ENCODE assay signal across 18 cellular contexts in the genomic region with DNA sequence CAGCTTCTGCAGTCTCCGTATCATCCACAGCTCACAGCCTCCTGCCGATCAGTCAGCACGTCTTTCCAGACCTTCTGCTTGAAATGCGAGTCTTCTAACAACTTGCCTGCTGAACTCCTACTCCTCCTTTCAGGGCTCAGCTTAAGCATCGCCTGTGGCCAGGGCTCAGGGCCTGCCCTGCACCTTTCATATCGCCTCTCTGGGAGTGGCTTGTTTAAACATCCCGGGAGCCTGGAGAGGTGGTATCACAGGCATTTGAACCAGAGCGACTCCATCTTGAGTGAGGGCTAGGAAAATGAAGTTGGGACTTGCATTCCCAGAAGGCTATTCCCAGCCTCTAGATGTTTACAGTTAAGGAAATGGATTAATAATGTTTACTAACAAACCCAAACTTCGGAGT. TPM values are rescaled to one million over a fixed set of nuclear protein-coding genes. Genes with fewer than 3 reads are reported as not detected.
A peak's percentile ranks its signal among the peaks of the same experiment; 100 is the strongest.
DNase-seq lines count a peak whose midpoint lies in the region; ATAC-seq, FAIRE-seq and TF ChIP-seq lines count a peak whose summit lies in the region.
"Had no signal": no experiment of that assay in that cellular context is flagged by ENCODE, and none has a peak within 500 bp of the region (broad histone marks: within the 10 kb centered on the region; RNA-seq: fewer than 3 reads in every experiment).

No MANE protein-coding gene starts in this region.

- H3K9me3 ChIP-seq in K562 (replicated peaks; ENCODE audit: control insufficient read depth, insufficient read depth, low read depth, low read length), result no peaks in the 10 kb centered on the region
- no peaks in the 10 kb centered on the region for H3K9me3 ChIP-seq in vagina
- H3K9me3 ChIP-seq: Caco-2, Peyer's patch, SJCRH30 had no signal

- peaks cover 11% of the 10 kb centered on the region for H3K9me3 Mint-ChIP-seq in nephron progenitor cell
- H3K9me3 Mint-ChIP-seq in stimulated activated effector memory CD8-positive, alpha-beta T cell treated with anti-CD3 and anti-CD28 coated beads, Interleukin-12 subunit alpha, Interleukin-12 subunit beta, amount 100 ng/mL, for 72 hours, result no peaks in the 10 kb centered on the region

- no peak for TF ChIP-seq RAD21 in K562 (CRISPR knock-in tag; conservative IDR thresholded peaks at IDR 0.05 in 1 of 2, IDR thresholded peaks at IDR 0.05 in 1 of 2)

- peaks cover 13% of the 10 kb centered on the region for H3K4me1 Mint-ChIP-seq in nephron progenitor cell
- no peaks in the 10 kb centered on the region for H3K4me1 Mint-ChIP-seq in stimulated activated effector memory CD8-positive, alpha-beta T cell treated with anti-CD3 and anti-CD28 coated beads, Interleukin-12 subunit alpha, Interleukin-12 subunit beta, amount 100 ng/mL, for 72 hours

- TF ChIP-seq CTCF in K562 (IDR thresholded peaks at IDR 0.05 in 2 of 3, conservative IDR thresholded peaks at IDR 0.05 in 1 of 3; ENCODE audit: insufficient read depth in 2 of 3, low read depth in 1 of 3, low read length in 3 of 3) (no peak), nephron progenitor cell (IDR thresholded peaks at IDR 0.05) (no peak), vagina (IDR thresholded peaks at IDR 0.05) (no peak)

- peak overlapping the region; percentile 19 for H3K4me3 Mint-ChIP-seq in nephron progenitor cell
- H3K4me3 Mint-ChIP-seq in stimulated activated effector memory CD8-positive, alpha-beta T cell treated with anti-CD3 and anti-CD28 coated beads, Interleukin-12 subunit alpha, Interleukin-12 subunit beta, amount 100 ng/mL, for 72 hours, result no peak overlapping the region
- H3K4me3 Mint-ChIP-seq: IgD-negative memory B cell had no signal

- H3K27me3 ChIP-seq in K562 (ENCODE audit: control insufficient read depth in 2 of 2, insufficient read depth in 2 of 2, low read length in 2 of 2), result no peaks in the 10 kb centered on the region; a peak in 1 of 5 replicates
- H3K27me3 ChIP-seq in vagina, result no peaks in the 10 kb centered on the region
- H3K27me3 ChIP-seq: Peyer's patch, SJCRH30 had no signal

- TF ChIP-seq POLR2A in K562 (conservative IDR thresholded peaks at IDR 0.05), result no peak
- no peak for TF ChIP-seq POLR2A in vagina (IDR thresholded peaks at IDR 0.05)

- H3K4me3 ChIP-seq in K562, result no peak overlapping the region
- H3K4me3 ChIP-seq in vagina, result no peak overlapping the region
- H3K4me3 ChIP-seq: GM12878, Peyer's patch, SJCRH30 had no signal

- H3K9ac ChIP-seq in K562 (ENCODE audit: insufficient read depth in 1 of 2, low read depth in 2 of 2, low read length in 2 of 2), result peak overlapping the region in 1 of 2 experiments; percentile 60; a peak in 1 of 4 replicates

- H3K27ac ChIP-seq in K562 (ENCODE audit: extremely low read depth, low read depth, low read length) (no peak overlapping the region), vagina (peak overlapping the region; percentile 18)
- H3K27ac ChIP-seq: SJCRH30 had no signal

- intact Hi-C loops in left ventricle myocardium superior (cut with micrococcal nuclease) (no loop called here), Right ventricle myocardium superior (cut with DNase I) (no loop called here), K562 (cut with micrococcal nuclease) (no loop called here), vagina (cut with DNase I) (no loop called here)

- FAIRE-seq in K562 (lab: Jason Lieb, UNC), result no peak
- FAIRE-seq: GM12878 had no signal

- no TSS peak for BruUV-seq in K562 (replicated peaks; lab: Mats Ljungman, UMichigan)

- H4K20me1 ChIP-seq in K562 (replicated peaks; ENCODE audit: control insufficient read depth, insufficient read depth, low read length), result no peaks in the 10 kb centered on the region

- H3K9me1 ChIP-seq in K562 (ENCODE audit: control insufficient read depth, insufficient read depth, low read length), result no peaks in the 10 kb centered on the region

- in situ Hi-C loops in K562 (cut with MboI), result no loop called here

- no peaks in the 10 kb centered on the region for H3K36me3 ChIP-seq in K562 (ENCODE audit: control insufficient read depth, insufficient read depth, low read length)
- H3K36me3 ChIP-seq in vagina, result no peaks in the 10 kb centered on the region
- H3K36me3 ChIP-seq: Peyer's patch, SJCRH30 had no signal

- H3K27me3 Mint-ChIP-seq in nephron progenitor cell (ENCODE audit: low read depth, poor library complexity), result peaks cover 17% of the 10 kb centered on the region

- H3K27ac Mint-ChIP-seq in nephron progenitor cell, result peak overlapping the region; percentile 17
- H3K27ac Mint-ChIP-seq in stimulated activated effector memory CD8-positive, alpha-beta T cell treated with anti-CD3 and anti-CD28 coated beads, Interleukin-12 subunit alpha, Interleukin-12 subunit beta, amount 100 ng/mL, for 72 hours, result no peak overlapping the region

- CTCF ChIA-PET in K562 (lab: Yijun Ruan, JAX; ENCODE audit: low intra/inter-chr PET ratio), result no interaction called here

- ATAC-seq in left ventricle myocardium superior (no peak), Right ventricle myocardium superior (ENCODE audit: poor library complexity) (no peak), K562 (peak; percentile 57), HG03108 (IDR thresholded peaks at IDR 0.05; ENCODE audit: unreplicated experiment) (no peak)
- ATAC-seq in stimulated activated effector memory CD8-positive, alpha-beta T cell treated with anti-CD3 and anti-CD28 coated beads, Interleukin-12 subunit alpha, Interleukin-12 subunit beta, amount 100 ng/mL, for 72 hours, result no peak

- no peak overlapping the region for H3K4me2 ChIP-seq in K562 (ENCODE audit: insufficient read depth, low read length)

- peaks cover 8 to 18% of the 10 kb centered on the region in 2 experiments; a peak in 4 of 5 replicates for H3K4me1 ChIP-seq in K562 (replicated peaks in 1 of 2; ENCODE audit: control insufficient read depth in 2 of 2, insufficient read depth in 2 of 2, low read length in 2 of 2)
- peaks cover 18% of the 10 kb centered on the region for H3K4me1 ChIP-seq in vagina

- POLR2A ChIA-PET in K562 (lab: Yijun Ruan, JAX), result no interaction called here

- TF ChIP-seq EP300 in K562 (IDR thresholded peaks at IDR 0.05; ENCODE audit: low read length), result no peak

- no peaks in the 10 kb centered on the region for H3K79me2 ChIP-seq in K562 (ENCODE audit: control insufficient read depth, insufficient read depth, low read length)

- H2AFZ ChIP-seq in K562 (ENCODE audit: low read depth, low read length), result peak overlapping the region; percentile 48

- DNase-seq in left ventricle myocardium superior, result peak; percentile 10
- DNase-seq in Right ventricle myocardium superior, result no peak
- no peak for DNase-seq in K562 (ENCODE audit: extremely low read depth in 1 of 4, low spot score in 3 of 4)
- DNase-seq in nephron progenitor cell, result no peak
- no peak for DNase-seq in vagina (ENCODE audit: extremely low spot score in 2 of 2)
- no peak for DNase-seq in stimulated activated effector memory CD8-positive, alpha-beta T cell treated with anti-CD3 and anti-CD28 coated beads, Interleukin-12 subunit alpha, Interleukin-12 subunit beta, amount 100 ng/mL, for 72 hours (ENCODE audit: low spot score in 2 of 2)
- no peak for DNase-seq in mesenteric fat pad (ENCODE audit: low spot score)
- DNase-seq: 8988T, Caco-2, NCI-H1417, NCI-H1930, NCI-H2171 treated with DMSO at 0.1 percent for 48 hours, NCI-H82, Peyer's patch, SJCRH30 had no signal

- WGBS in K562 (ENCODE audit: insufficient coverage, low coverage, missing lambda C conversion rate), result 50% methylated on average over 9 of the region's 9 CpGs

- H3K36me3 Mint-ChIP-seq in nephron progenitor cell (ENCODE audit: low read depth), result peaks cover 5% of the 10 kb centered on the region
- no peaks in the 10 kb centered on the region for H3K36me3 Mint-ChIP-seq in stimulated activated effector memory CD8-positive, alpha-beta T cell treated with anti-CD3 and anti-CD28 coated beads, Interleukin-12 subunit alpha, Interleukin-12 subunit beta, amount 100 ng/mL, for 72 hours
- H3K36me3 Mint-ChIP-seq: IgD-negative memory B cell had no signal

RNA-seq across cellular contexts. Expression of gene CYB561, which starts 13.9 kb away (rescaled TPM):
- total RNA-seq in left ventricle myocardium superior (14.7 TPM), Right ventricle myocardium superior (18.9 TPM), K562 (2014; rRNA removed) (21.0 and 25.8 TPM in 2 replicates), K562 (2014; rRNA removed; fragmentation: Illumina TruSeq; extraction: Trizol) (11.9 and 12.8 TPM in 2 replicates), K562 (2015; rRNA removed; fragmentation: Illumina TruSeq; extraction: Trizol) (15.8 and 17.4 TPM in 2 replicates), K562 (2021) (26.3 and 30.8 TPM in 2 replicates), vagina (46.2 TPM), mesenteric fat pad (26.7 TPM)
- total RNA-seq in K562 (2011; cell fraction: chromatin; rRNA removed; ENCODE audit: low replicate concordance), result 16.5 and 48.0 TPM in 2 replicates
- 47.9 and 50.5 TPM in 2 replicates for total RNA-seq in K562 (2011; cell fraction: nucleolus; rRNA removed)
- 29.9 and 34.5 TPM in 2 replicates for total RNA-seq in K562 (2011; cell fraction: nucleoplasm; rRNA removed)
- polyA plus RNA-seq in K562 (2011; rRNA removed) (15.0 and 16.5 TPM in 2 replicates), K562 (2014; fragmentation: Illumina TruSeq; extraction: Trizol) (21.6 and 25.2 TPM in 2 replicates), K562 (2014; fragmentation: Nextera tagmentation; extraction: Ambion mirVana) (1 to 10 TPM; 4.0 to 4.9 TPM), K562 (2014; rRNA removed) (27.9 and 31.3 TPM in 2 replicates)
- 16.0 and 38.6 TPM in 2 replicates for polyA plus RNA-seq in K562 (2011; cell fraction: cytosol; rRNA removed)
- 19.6 and 33.1 TPM in 2 replicates for polyA plus RNA-seq in K562 (2011; cell fraction: nucleus; rRNA removed)
- 26.4 and 40.7 TPM in 2 replicates for polyA plus RNA-seq in K562 (2012)
- polyA minus RNA-seq in K562 (2011; rRNA and poly(A)+ RNA removed), result 7.6 and 10.9 TPM in 2 replicates
- 16.5 and 26.0 TPM in 2 replicates for polyA minus RNA-seq in K562 (2011; cell fraction: cytosol; rRNA and poly(A)+ RNA removed)
- polyA minus RNA-seq in K562 (2011; cell fraction: nucleus; rRNA and poly(A)+ RNA removed), result 15.5 and 21.2 TPM in 2 replicates
- total RNA-seq: SJCRH30 had no signal

RNA-seq across cellular contexts. Expression of gene ACE, which starts 16.8 kb away (rescaled TPM):
- total RNA-seq in left ventricle myocardium superior (5.6 TPM), Right ventricle myocardium superior (5.4 TPM), K562 (2014; rRNA removed) (0.61 and 2.5 TPM in 2 replicates), K562 (2014; rRNA removed; fragmentation: Illumina TruSeq; extraction: Trizol) (0.18 and 0.29 TPM in 2 replicates), K562 (2015; rRNA removed; fragmentation: Illumina TruSeq; extraction: Trizol) (0.34 and 0.54 TPM in 2 replicates), K562 (2021) (1.6 and 1.8 TPM in 2 replicates), vagina (9.6 TPM), mesenteric fat pad (14.1 TPM)
- total RNA-seq in K562 (2011; cell fraction: chromatin; rRNA removed; ENCODE audit: low replicate concordance), result 7.6 and 13.1 TPM in 2 replicates
- 8.2 and 9.7 TPM in 2 replicates for total RNA-seq in K562 (2011; cell fraction: nucleolus; rRNA removed)
- 6.2 and 6.5 TPM in 2 replicates for total RNA-seq in K562 (2011; cell fraction: nucleoplasm; rRNA removed)
- polyA plus RNA-seq in K562 (2011; rRNA removed) (0.22 and 0.29 TPM in 2 replicates), K562 (2014; fragmentation: Illumina TruSeq; extraction: Trizol) (0.39 and 0.53 TPM in 2 replicates), K562 (2014; fragmentation: Nextera tagmentation; extraction: Ambion mirVana) (under 1 TPM in 1 of 2 experiments, not detected in 1; 0.07 TPM), K562 (2014; rRNA removed) (0.71 and 1.7 TPM in 2 replicates)
- polyA plus RNA-seq in K562 (2011; cell fraction: cytosol; rRNA removed), result 0.63 and 1.3 TPM in 2 replicates
- polyA plus RNA-seq in K562 (2011; cell fraction: nucleus; rRNA removed), result 0.95 and 3.8 TPM in 2 replicates
- polyA plus RNA-seq in K562 (2012), result 1.7 and 2.6 TPM in 2 replicates
- polyA minus RNA-seq in K562 (2011; rRNA and poly(A)+ RNA removed), result 0.21 and 0.95 TPM in 2 replicates
- polyA minus RNA-seq in K562 (2011; cell fraction: cytosol; rRNA and poly(A)+ RNA removed), result 1.2 TPM in 2 replicates
- polyA minus RNA-seq in K562 (2011; cell fraction: nucleus; rRNA and poly(A)+ RNA removed), result 1.7 and 3.2 TPM in 2 replicates
- polyA plus RNA-seq: GM12878 had no signal
